In genomic region chr13:91105270-91105669, GRCh38 we compare ENCODE assay signal across 40 cellular contexts.
"Had no signal": no experiment of that assay in that cellular context is flagged by ENCODE, and none has a peak within 500 bp of the region (broad histone marks: within the 10 kb centered on the region; RNA-seq: fewer than 3 reads in every experiment).

No MANE protein-coding gene starts in this region.

- H3K4me1 ChIP-seq: adrenal gland, ascending aorta, body of pancreas, breast epithelium had no signal

- H3K4me1 Mint-ChIP-seq: activated naive CD4-positive, alpha-beta T cell treated with anti-CD3 and anti-CD28 coated beads, Interleukin-2, amount 10 ng/mL, durations not matched to agents 7 days and 5 days; activated naive CD4-positive, alpha-beta T cell treated with anti-CD3 and anti-CD28 coated beads, Interleukin-2, amount 50 U/mL, for 24 hours; activated naive CD8-positive, alpha-beta T cell treated with anti-CD3 and anti-CD28 coated beads for 36 hours; activated naive CD8-positive, alpha-beta T cell treated with anti-CD3 and anti-CD28 coated beads, Interleukin-2, amount 10 ng/mL, durations not matched to agents 7 days and 5 days; activated naive CD8-positive, alpha-beta T cell treated with anti-CD3 and anti-CD28 coated beads, Interleukin-2, amount 50 U/mL, for 24 hours; activated T-helper 17 cell treated with anti-CD3 and anti-CD28 coated beads, Interleukin-2, amount 50 U/mL, for 72 hours; central memory CD8-positive, alpha-beta T cell had no signal

- FAIRE-seq: astrocyte, bronchial epithelial cell had no signal

- H3K36me3 Mint-ChIP-seq: activated naive CD4-positive, alpha-beta T cell treated with anti-CD3 and anti-CD28 coated beads, Interleukin-2, amount 10 ng/mL, durations not matched to agents 7 days and 5 days; activated naive CD4-positive, alpha-beta T cell treated with anti-CD3 and anti-CD28 coated beads, Interleukin-2, amount 50 U/mL, for 24 hours; activated naive CD4-positive, alpha-beta T cell treated with anti-CD3 and anti-CD28 coated beads, Interleukin-2, amount 50 U/mL, for 72 hours; activated naive CD8-positive, alpha-beta T cell; activated naive CD8-positive, alpha-beta T cell treated with anti-CD3 and anti-CD28 coated beads for 36 hours; activated naive CD8-positive, alpha-beta T cell treated with anti-CD3 and anti-CD28 coated beads, Interleukin-2, amount 10 ng/mL, durations not matched to agents 7 days and 5 days; brain had no signal

- ATAC-seq: activated naive CD4-positive, alpha-beta T cell treated with anti-CD3 and anti-CD28 coated beads, Interleukin-2, amount 50 U/mL, for 72 hours; activated naive CD8-positive, alpha-beta T cell treated with anti-CD3 and anti-CD28 coated beads, Interleukin-2, amount 50 U/mL, for 24 hours; activated T-cell treated with anti-CD3 and anti-CD28 coated beads, Interleukin-2, amount 50 U/mL, for 4 hours; activated T-cell treated with anti-CD3 and anti-CD28 coated beads, Interleukin-2, amount 50 U/mL, for 72 hours; activated T-helper 17 cell treated with anti-CD3 and anti-CD28 coated beads, Interleukin-2, amount 50 U/mL, for 72 hours; body of pancreas had no signal

- H3K4me3 ChIP-seq: adrenal gland, ascending aorta, body of pancreas, breast epithelium, cardiac muscle cell had no signal

- H3K27me3 ChIP-seq: adrenal gland, ascending aorta, body of pancreas, brain microvascular endothelial cell, breast epithelium, cardiac muscle cell had no signal

- H3K27ac ChIP-seq: adrenal gland, ascending aorta, body of pancreas, brain microvascular endothelial cell, breast epithelium, cardiac muscle cell had no signal

- H3K9me3 ChIP-seq: adrenal gland, ascending aorta, body of pancreas, breast epithelium had no signal

- DNase-seq: activated effector memory CD4-positive, alpha-beta T cell treated with anti-CD3 and anti-CD28 coated beads, Interleukin-2, amount 50 U/mL, for 16 hours; activated effector memory CD4-positive, alpha-beta T cell treated with Interleukin-2 at 50 U/mL for 16 hours; activated gamma-delta T cell; activated gamma-delta T cell treated with Interleukin-2 at 50 U/mL for 16 hours; activated naive CD4-positive, alpha-beta T cell; activated naive CD4-positive, alpha-beta T cell treated with anti-CD3 and anti-CD28 coated beads for 36 hours; activated naive CD4-positive, alpha-beta T cell treated with anti-CD3 and anti-CD28 coated beads, Interleukin-2, amount 10 ng/mL, durations not matched to agents 7 days and 5 days; activated naive CD4-positive, alpha-beta T cell treated with anti-CD3 and anti-CD28 coated beads, Interleukin-2, amount 50 U/mL, for 16 hours; activated naive CD4-positive, alpha-beta T cell treated with Interleukin-2 at 50 U/mL for 16 hours; activated naive CD8-positive, alpha-beta T cell treated with anti-CD3 and anti-CD28 coated beads for 36 hours; activated naive CD8-positive, alpha-beta T cell treated with anti-CD3 and anti-CD28 coated beads, Interleukin-2, amount 10 ng/mL, durations not matched to agents 7 days and 5 days; activated naive CD8-positive, alpha-beta T cell treated with anti-CD3 and anti-CD28 coated beads, Interleukin-2, amount 50 U/mL, for 24 hours; activated T-cell treated with anti-CD3 and anti-CD28 coated beads, Interleukin-2, amount 50 U/mL, for 1 hour; activated T-cell treated with anti-CD3 and anti-CD28 coated beads, Interleukin-2, amount 50 U/mL, for 24 hours; activated T-cell treated with anti-CD3 and anti-CD28 coated beads, Interleukin-2, amount 50 U/mL, for 4 hours; activated T-cell treated with anti-CD3 and anti-CD28 coated beads, Interleukin-2, amount 50 U/mL, for 48 hours; activated T-cell treated with anti-CD3 and anti-CD28 coated beads, Interleukin-2, amount 50 U/mL, for 72 hours; adrenal gland; amniotic stem cell; amygdala; anterior cingulate cortex; aorta; body of pancreas; brain microvascular endothelial cell; caudate nucleus; central memory CD4-positive, alpha-beta T cell; cerebellar nuclear complex had no signal

- H3K4me3 Mint-ChIP-seq: activated naive CD4-positive, alpha-beta T cell treated with anti-CD3 and anti-CD28 coated beads for 36 hours; activated naive CD4-positive, alpha-beta T cell treated with anti-CD3 and anti-CD28 coated beads, Interleukin-2, amount 10 ng/mL, durations not matched to agents 7 days and 5 days; activated naive CD4-positive, alpha-beta T cell treated with anti-CD3 and anti-CD28 coated beads, Interleukin-2, amount 50 U/mL, for 24 hours; activated naive CD8-positive, alpha-beta T cell; activated naive CD8-positive, alpha-beta T cell treated with anti-CD3 and anti-CD28 coated beads for 36 hours; activated naive CD8-positive, alpha-beta T cell treated with anti-CD3 and anti-CD28 coated beads, Interleukin-2, amount 10 ng/mL, durations not matched to agents 7 days and 5 days; activated naive CD8-positive, alpha-beta T cell treated with anti-CD3 and anti-CD28 coated beads, Interleukin-2, amount 50 U/mL, for 24 hours; activated T-cell treated with anti-CD3 and anti-CD28 coated beads, Interleukin-2, amount 50 U/mL, for 24 hours; activated T-cell treated with anti-CD3 and anti-CD28 coated beads, Interleukin-2, amount 50 U/mL, for 4 hours; activated T-cell treated with anti-CD3 and anti-CD28 coated beads, Interleukin-2, amount 50 U/mL, for 72 hours; activated T-helper 1 cell treated with anti-CD3 and anti-CD28 coated beads, Interleukin-12 subunit alpha, Interleukin-12 subunit beta, Interleukin-2, Interleukin-4 antibody, amounts not matched to agents 30 ng/mL and 10 ng/mL and 1 ng/mL, durations not matched to agents 14 hours and 24 hours and 36 hours; activated T-helper 17 cell treated with anti-CD3 and anti-CD28 coated beads, Interleukin-2, amount 50 U/mL, for 72 hours; brain; central memory CD8-positive, alpha-beta T cell had no signal

- H3K27ac Mint-ChIP-seq: activated naive CD4-positive, alpha-beta T cell treated with anti-CD3 and anti-CD28 coated beads for 36 hours; activated naive CD4-positive, alpha-beta T cell treated with anti-CD3 and anti-CD28 coated beads, Interleukin-2, amount 10 ng/mL, durations not matched to agents 7 days and 5 days; activated naive CD4-positive, alpha-beta T cell treated with anti-CD3 and anti-CD28 coated beads, Interleukin-2, amount 50 U/mL, for 24 hours; activated naive CD4-positive, alpha-beta T cell treated with anti-CD3 and anti-CD28 coated beads, Interleukin-2, amount 50 U/mL, for 72 hours; activated naive CD8-positive, alpha-beta T cell; activated naive CD8-positive, alpha-beta T cell treated with anti-CD3 and anti-CD28 coated beads for 36 hours; activated naive CD8-positive, alpha-beta T cell treated with anti-CD3 and anti-CD28 coated beads, Interleukin-2, amount 10 ng/mL, durations not matched to agents 7 days and 5 days; activated naive CD8-positive, alpha-beta T cell treated with anti-CD3 and anti-CD28 coated beads, Interleukin-2, amount 50 U/mL, for 24 hours; activated T-cell treated with anti-CD3 and anti-CD28 coated beads, Interleukin-2, amount 50 U/mL, for 24 hours; activated T-cell treated with anti-CD3 and anti-CD28 coated beads, Interleukin-2, amount 50 U/mL, for 72 hours; activated T-helper 1 cell treated with anti-CD3 and anti-CD28 coated beads, Interleukin-12 subunit alpha, Interleukin-12 subunit beta, Interleukin-2, Interleukin-4 antibody, amounts not matched to agents 30 ng/mL and 10 ng/mL and 1 ng/mL, durations not matched to agents 14 hours and 24 hours and 36 hours; activated T-helper 17 cell treated with anti-CD3 and anti-CD28 coated beads, Interleukin-2, amount 50 U/mL, for 72 hours; activated T-helper 2 cell treated with anti-CD3 and anti-CD28 coated beads, Interferon-gamma antibody, Interleukin-2, Interleukin-4, amounts not matched to agents 10 μg/mL and 5 μg/mL and 100 μg/mL, durations not matched to agents 14 hours and 24 hours and 36 hours; brain had no signal

- H3K36me3 ChIP-seq: adrenal gland, ascending aorta, brain microvascular endothelial cell, breast epithelium, cardiac muscle cell had no signal

- H3K27me3 Mint-ChIP-seq: activated naive CD4-positive, alpha-beta T cell treated with anti-CD3 and anti-CD28 coated beads, Interleukin-2, amount 10 ng/mL, durations not matched to agents 7 days and 5 days; activated naive CD8-positive, alpha-beta T cell treated with anti-CD3 and anti-CD28 coated beads for 36 hours; activated T-cell treated with anti-CD3 and anti-CD28 coated beads, Interleukin-2, amount 50 U/mL, for 24 hours; brain; central memory CD8-positive, alpha-beta T cell had no signal

- H3K9me3 Mint-ChIP-seq: activated naive CD4-positive, alpha-beta T cell treated with anti-CD3 and anti-CD28 coated beads for 36 hours; activated naive CD4-positive, alpha-beta T cell treated with anti-CD3 and anti-CD28 coated beads, Interleukin-2, amount 10 ng/mL, durations not matched to agents 7 days and 5 days; activated naive CD4-positive, alpha-beta T cell treated with anti-CD3 and anti-CD28 coated beads, Interleukin-2, amount 50 U/mL, for 24 hours; activated naive CD8-positive, alpha-beta T cell treated with anti-CD3 and anti-CD28 coated beads for 36 hours; activated naive CD8-positive, alpha-beta T cell treated with anti-CD3 and anti-CD28 coated beads, Interleukin-2, amount 10 ng/mL, durations not matched to agents 7 days and 5 days; activated naive CD8-positive, alpha-beta T cell treated with anti-CD3 and anti-CD28 coated beads, Interleukin-2, amount 50 U/mL, for 24 hours; activated T-cell treated with anti-CD3 and anti-CD28 coated beads, Interleukin-2, amount 50 U/mL, for 24 hours; activated T-cell treated with anti-CD3 and anti-CD28 coated beads, Interleukin-2, amount 50 U/mL, for 4 hours; activated T-helper 1 cell treated with anti-CD3 and anti-CD28 coated beads, Interleukin-12 subunit alpha, Interleukin-12 subunit beta, Interleukin-2, Interleukin-4 antibody, amounts not matched to agents 30 ng/mL and 10 ng/mL and 1 ng/mL, durations not matched to agents 14 hours and 24 hours and 36 hours; activated T-helper 17 cell treated with anti-CD3 and anti-CD28 coated beads, Interleukin-2, amount 50 U/mL, for 72 hours; activated T-helper 2 cell treated with anti-CD3 and anti-CD28 coated beads, Interferon-gamma antibody, Interleukin-2, Interleukin-4, amounts not matched to agents 10 μg/mL and 5 μg/mL and 100 μg/mL, durations not matched to agents 14 hours and 24 hours and 36 hours had no signal
